ENCODE assay signal across 13 cellular contexts in genomic region chr10:71372882-71373495, GRCh38. TPM values are rescaled to one million over a fixed set of nuclear protein-coding genes. Genes with fewer than 3 reads are reported as not detected.
DNase-seq lines count a peak whose midpoint lies in the region; ATAC-seq, FAIRE-seq and TF ChIP-seq lines count a peak whose summit lies in the region.
"Had no signal": no experiment of that assay in that cellular context is flagged by ENCODE, and none has a peak within 500 bp of the region (broad histone marks: within the 10 kb centered on the region; RNA-seq: fewer than 3 reads in every experiment).

No MANE protein-coding gene starts in this region.

- intact Hi-C loops in esophagus squamous epithelium (cut with DNase I) = no loop called here

- ATAC-seq in GM19468 (IDR thresholded peaks at IDR 0.05; ENCODE audit: extremely low read depth, unreplicated experiment) = peak; percentile 30
- peak; percentile 43 for ATAC-seq in HG03196 (IDR thresholded peaks at IDR 0.05; ENCODE audit: unreplicated experiment)
- ATAC-seq: WTC11 had no signal

- H3K79me2 ChIP-seq in DOHH2 (ENCODE audit: control insufficient read depth, low read length) = no peaks in the 10 kb centered on the region

- H3K4me3 ChIP-seq in DOHH2 (ENCODE audit: low read length) (no peak overlapping the region), esophagus squamous epithelium (no peak overlapping the region)
- H3K4me3 ChIP-seq: lung had no signal

- H3K9me3 ChIP-seq in DOHH2 (ENCODE audit: control insufficient read depth, insufficient read depth, low read length) (no peaks in the 10 kb centered on the region), esophagus squamous epithelium (no peaks in the 10 kb centered on the region)

- no peak for FAIRE-seq in HTR-8/SVneo (lab: Jason Lieb, UNC)
- FAIRE-seq: small intestine had no signal

- DNase-seq in iPS-NIHi7 (ENCODE audit: extremely low spot score) (no peak), HTR-8/SVneo (ENCODE audit: insufficient read length, low spot score) (no peak), esophagus squamous epithelium (lab: John Stamatoyannopoulos, UW) (no peak), activated gamma-delta T cell (lab: John Stamatoyannopoulos, UW) (no peak)
- DNase-seq: erythroblast, NCI-H69, small intestine had no signal

- H3K4me1 ChIP-seq in DOHH2 (ENCODE audit: control insufficient read depth, low read length) (peaks cover 57% of the 10 kb centered on the region), esophagus squamous epithelium (peaks cover 7 to 21% (median 10%) of the 10 kb centered on the region in 3 donors)

- H3K36me3 ChIP-seq in DOHH2 (ENCODE audit: control insufficient read depth, low read length) = no peaks in the 10 kb centered on the region
- H3K36me3 ChIP-seq in esophagus squamous epithelium = no peaks in the 10 kb centered on the region

- TF ChIP-seq CTCF in DOHH2 (IDR thresholded peaks at IDR 0.05; ENCODE audit: low read depth, low read length, poor library complexity, severe bottlenecking) (no peak), esophagus squamous epithelium (IDR thresholded peaks at IDR 0.05) (no peak)

- WGBS in esophagus squamous epithelium, 2 donors = 55 to 71% methylated on average over 3 to 8 of the region's 10 CpGs

- TF ChIP-seq POLR2A in esophagus squamous epithelium (IDR thresholded peaks at IDR 0.05) = no peak

- no peaks in the 10 kb centered on the region for H4K20me1 ChIP-seq in DOHH2 (ENCODE audit: control insufficient read depth, insufficient read depth, low read depth, low read length)

- H3K27me3 ChIP-seq in DOHH2 (ENCODE audit: control insufficient read depth, low read length) (no peaks in the 10 kb centered on the region), esophagus squamous epithelium (no peaks in the 10 kb centered on the region)

- no peaks in the 10 kb centered on the region for H3K9me2 ChIP-seq in DOHH2 (replicated peaks; ENCODE audit: control insufficient read depth, low read length)

- H3K27ac ChIP-seq in DOHH2 (ENCODE audit: low read depth, low read length) = peak overlapping the region; percentile 40
- H3K27ac ChIP-seq in cingulate gyrus (ENCODE audit: low read depth, low read length) = peak overlapping the region; percentile 66
- H3K27ac ChIP-seq in esophagus squamous epithelium = peak overlapping the region in 2 of 4 donors; percentile 21 to 53

- 0 out of 2 replicates have a peak, but pooled peaks cover 3% of the 10 kb centered on the region for H3F3A ChIP-seq in DOHH2 (ENCODE audit: control insufficient read depth, insufficient read depth)

- H3K4me2 ChIP-seq in DOHH2 (ENCODE audit: low read length) = peak overlapping the region; percentile 25

RNA-seq across cellular contexts. Expression of gene CDH23, which starts 23.7 kb away (rescaled TPM):
- total RNA-seq in esophagus squamous epithelium = 1 to 10 TPM in 2 of 4 donors, under 1 TPM in 2; 0.57 to 5.9 (median 1.0) TPM

RNA-seq across cellular contexts. Expression of gene SLC29A3, which starts 53.9 kb away (rescaled TPM):
- 1 to 10 TPM in 3 of 4 donors, under 1 TPM in 1; 0.87 to 3.1 (median 2.3) TPM for total RNA-seq in esophagus squamous epithelium
